ENCODE assay signal across 8 cellular contexts in the genomic region with DNA sequence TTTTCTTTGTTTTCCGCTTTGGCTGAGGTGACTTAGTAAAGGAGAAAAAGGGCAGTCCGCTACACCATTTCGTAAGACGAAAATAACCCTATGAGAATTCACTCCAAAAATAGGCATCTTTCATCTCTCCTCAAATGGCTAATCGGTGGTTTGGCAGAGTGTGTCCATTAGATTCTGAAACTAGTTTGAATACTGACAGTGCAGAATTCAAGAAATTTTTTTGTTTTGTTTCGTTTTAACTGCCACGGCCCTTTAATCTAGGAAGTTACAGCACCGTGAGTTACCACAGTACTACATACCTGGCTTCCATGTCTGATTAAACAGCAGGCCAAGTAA.
DNase-seq lines count a peak whose midpoint lies in the region; ATAC-seq, FAIRE-seq and TF ChIP-seq lines count a peak whose summit lies in the region.

No MANE protein-coding gene starts in this region.

- CTCF ChIA-PET in endothelial cell of umbilical vein (lab: Charles Lee) = no interaction called here

- H3K36me3 ChIP-seq in RWPE2 (ENCODE audit: low read depth) = no peaks in the 10 kb centered on the region
- no peaks in the 10 kb centered on the region for H3K36me3 ChIP-seq in endothelial cell of umbilical vein (ENCODE audit: control insufficient read depth in 2 of 2, extremely low read depth in 1 of 2, insufficient read depth in 2 of 2, low read length in 2 of 2)
- H3K36me3 ChIP-seq in muscle layer of duodenum (ENCODE audit: control insufficient read depth in 1 of 2, insufficient read depth in 2 of 2, low read length in 2 of 2) = peaks cover 0 to 6% of the 10 kb centered on the region in 2 donors

- TF ChIP-seq CTCF in RWPE2 (IDR thresholded peaks at IDR 0.05; ENCODE audit: poor library complexity, severe bottlenecking) = no peak
- no peak for TF ChIP-seq CTCF in endothelial cell of umbilical vein (IDR thresholded peaks at IDR 0.05; ENCODE audit: extremely low read depth in 1 of 2, insufficient read depth in 1 of 2, low read depth in 1 of 2, low read length in 2 of 2)

- peak; percentile 24 for DNase-seq in COLO829 (ENCODE audit: low spot score)
- no peak for DNase-seq in RWPE2 (ENCODE audit: low spot score)
- DNase-seq in endothelial cell of umbilical vein (ENCODE audit: low read depth, low spot score) = no peak
- no peak for DNase-seq in foreskin melanocyte
- DNase-seq in SK-N-DZ (ENCODE audit: low spot score) = no peak

- BruUV-seq in endothelial cell of umbilical vein (replicated peaks; lab: Mats Ljungman, UMichigan) = TSS peak; percentile 98

- ATAC-seq in GM19023 (IDR thresholded peaks at IDR 0.05; ENCODE audit: unreplicated experiment) = peak; percentile 61
- ATAC-seq in HG03103 (IDR thresholded peaks at IDR 0.05; ENCODE audit: low read depth, unreplicated experiment) = peak; percentile 47
- ATAC-seq in RWPE2 (ENCODE audit: low read depth) = no peak

- dilution Hi-C loops in endothelial cell of umbilical vein (cut with MboI; ENCODE audit: extremely low pct_ligation_motif_present, low sequenced_read_pairs) = no loop called here

- FAIRE-seq in endothelial cell of umbilical vein (lab: Jason Lieb, UNC) = no peak

- no peaks in the 10 kb centered on the region for H3K9me1 ChIP-seq in endothelial cell of umbilical vein (replicated peaks; ENCODE audit: control insufficient read depth, extremely low read depth, insufficient read depth, low read length)

- H3K4me3 ChIP-seq in RWPE2 (ENCODE audit: severe bottlenecking) (peak overlapping the region; percentile 78), endothelial cell of umbilical vein (replicated peaks in 1 of 3; ENCODE audit: insufficient read depth in 1 of 3, low read depth in 1 of 3, low read length in 3 of 3) (peak overlapping the region; percentile 53 to 94 (median 65)), muscle layer of duodenum (ENCODE audit: low read depth in 1 of 2, low read length in 2 of 2) (peak overlapping the region; percentile 89 to 98)

- peak overlapping the region; percentile 98 for H3K4me2 ChIP-seq in endothelial cell of umbilical vein (ENCODE audit: insufficient read depth, low read length)

- H3K9me3 ChIP-seq in RWPE2 (ENCODE audit: severe bottlenecking) = no peaks in the 10 kb centered on the region
- no peaks in the 10 kb centered on the region for H3K9me3 ChIP-seq in endothelial cell of umbilical vein (replicated peaks; ENCODE audit: control insufficient read depth, insufficient read depth, low read length)
- no peaks in the 10 kb centered on the region for H3K9me3 ChIP-seq in muscle layer of duodenum (ENCODE audit: control insufficient read depth in 1 of 2, low read length in 2 of 2)

- H3K27ac ChIP-seq in RWPE2 (ENCODE audit: poor library complexity, severe bottlenecking) (peak overlapping the region; percentile 68), endothelial cell of umbilical vein (ENCODE audit: insufficient read depth, low read depth, low read length) (peak overlapping the region; percentile 96), muscle layer of duodenum (ENCODE audit: low read length) (peak overlapping the region; percentile 99)

- intact Hi-C loops in endothelial cell of umbilical vein (cut with micrococcal nuclease) = loop anchor here (5.0 kb wide), 1 partner anchor 411 kb away; the partner anchor contains the start of gene PARP4

- H3K4me1 ChIP-seq in RWPE2 (ENCODE audit: insufficient read depth, poor library complexity, severe bottlenecking) (peaks cover 16% of the 10 kb centered on the region), endothelial cell of umbilical vein (ENCODE audit: control insufficient read depth, extremely low read depth, insufficient read depth, low read length) (peaks cover 19% of the 10 kb centered on the region), muscle layer of duodenum (ENCODE audit: control insufficient read depth in 1 of 2, insufficient read depth in 2 of 2, low read length in 2 of 2) (peaks cover 4 to 8% of the 10 kb centered on the region in 2 donors)

- peaks cover 36% of the 10 kb centered on the region for H3K79me2 ChIP-seq in endothelial cell of umbilical vein (ENCODE audit: control insufficient read depth, insufficient read depth, low read length)

- no peak for TF ChIP-seq POLR2A in endothelial cell of umbilical vein (IDR thresholded peaks at IDR 0.05; ENCODE audit: low read depth, low read length)

- no peaks in the 10 kb centered on the region for H3K27me3 ChIP-seq in RWPE2 (ENCODE audit: insufficient read depth, poor library complexity, severe bottlenecking)
- H3K27me3 ChIP-seq in endothelial cell of umbilical vein (ENCODE audit: control insufficient read depth in 2 of 2, insufficient read depth in 2 of 2, low read length in 2 of 2) = peaks cover 0 to 5% of the 10 kb centered on the region in 2 experiments
- H3K27me3 ChIP-seq in muscle layer of duodenum (ENCODE audit: low read depth, low read length) = no peaks in the 10 kb centered on the region

- POLR2A ChIA-PET in endothelial cell of umbilical vein (lab: Charles Lee) = no interaction called here

- peak overlapping the region; percentile 68 for H2AFZ ChIP-seq in endothelial cell of umbilical vein (ENCODE audit: low read depth, low read length)

- peak overlapping the region; percentile 98 for H3K9ac ChIP-seq in endothelial cell of umbilical vein (replicated peaks; ENCODE audit: extremely low read depth, insufficient read depth, low read length)

- no peaks in the 10 kb centered on the region for H4K20me1 ChIP-seq in endothelial cell of umbilical vein (replicated peaks; ENCODE audit: control insufficient read depth, extremely low read depth, insufficient read depth, low read length)

TF ChIP-seq in endothelial cell of umbilical vein, 7 proteins besides CTCF, POLR2A, EP300 and RAD21:
- TF ChIP-seq POLR2AphosphoS5 (IDR thresholded peaks at IDR 0.05; ENCODE audit: insufficient read depth, low read depth, low read length) = no peak
- TF ChIP-seq GATA2 (IDR thresholded peaks at IDR 0.05; ENCODE audit: insufficient read depth, insufficient read length, low read depth, low read length) = no peak
- no peak for TF ChIP-seq MYC (IDR thresholded peaks at IDR 0.05; ENCODE audit: low read depth, low read length)
- TF ChIP-seq, protein P1, sequence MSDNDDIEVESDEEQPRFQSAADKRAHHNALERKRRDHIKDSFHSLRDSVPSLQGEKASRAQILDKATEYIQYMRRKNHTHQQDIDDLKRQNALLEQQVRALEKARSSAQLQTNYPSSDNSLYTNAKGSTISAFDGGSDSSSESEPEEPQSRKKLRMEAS (IDR thresholded peaks at IDR 0.05; ENCODE audit: insufficient read depth, insufficient read length) = no peak
- TF ChIP-seq FOS (IDR thresholded peaks at IDR 0.05; ENCODE audit: borderline replicate concordance, insufficient read depth, low read length) = no peak
- TF ChIP-seq EZH2 (IDR thresholded peaks at IDR 0.05; ENCODE audit: borderline replicate concordance, low read depth, low read length, severe bottlenecking) = no peak
- TF ChIP-seq JUN (IDR thresholded peaks at IDR 0.05; ENCODE audit: borderline replicate concordance, insufficient read depth, insufficient read length, low read depth) = no peak
